In the genomic region with DNA sequence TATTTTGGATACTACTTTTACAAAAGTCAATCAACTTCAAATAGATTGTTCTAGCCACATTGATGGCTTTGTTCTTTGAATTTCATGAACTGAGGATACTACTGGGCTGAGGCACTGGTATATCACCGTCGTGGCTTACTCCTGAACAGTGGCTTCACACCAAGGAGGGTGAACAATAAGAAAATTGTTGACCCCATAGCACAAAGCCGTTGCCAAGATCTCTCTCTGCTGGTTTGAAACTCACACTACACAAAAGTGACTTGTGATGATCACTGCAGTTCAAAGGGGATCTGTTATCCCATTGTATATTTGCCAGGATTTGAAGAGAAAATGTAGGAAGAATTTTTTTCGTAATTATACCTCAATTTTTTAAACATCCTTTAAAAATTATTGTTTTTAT, we compare ENCODE assay signal across 24 cellular contexts.
DNase-seq lines count a peak whose midpoint lies in the region; ATAC-seq and TF ChIP-seq lines count a peak whose summit lies in the region.
"Had no signal": no experiment of that assay in that cellular context is flagged by ENCODE, and none has a peak within 500 bp of the region (broad histone marks: within the 10 kb centered on the region; RNA-seq: fewer than 3 reads in every experiment).

No MANE protein-coding gene starts in this region.

- TF ChIP-seq POLR2A in gastrocnemius medialis (IDR thresholded peaks at IDR 0.05), result no peak

- CTCF ChIA-PET in CD4-positive, alpha-beta memory T cell (lab: Charles Lee; ENCODE audit: partially characterized antibody), result no interaction called here

- no peaks in the 10 kb centered on the region for H3K9me3 Mint-ChIP-seq in CD4-positive, alpha-beta memory T cell
- H3K9me3 Mint-ChIP-seq: activated CD4-positive, alpha-beta T cell treated with anti-CD3 and anti-CD28 coated beads, Interleukin-2, amount 10 ng/mL, durations not matched to agents 7 days and 5 days; activated naive CD4-positive, alpha-beta T cell treated with anti-CD3 and anti-CD28 coated beads for 36 hours; stimulated activated naive CD8-positive, alpha-beta T cell treated with anti-CD3 and anti-CD28 coated beads, Interleukin-15, Interleukin-2, amounts not matched to agents 100 ng/mL and 50 ng/mL, for 24 hours; T-helper 2 cell treated with Interferon-gamma antibody and Interleukin-4, amounts not matched to agents 5 μg/mL and 100 μg/mL, for 36 hours had no signal

- H3K4me3 Mint-ChIP-seq in CD4-positive, alpha-beta memory T cell, result no peak overlapping the region
- H3K4me3 Mint-ChIP-seq: activated CD4-positive, alpha-beta T cell treated with anti-CD3 and anti-CD28 coated beads, Interleukin-2, amount 10 ng/mL, durations not matched to agents 7 days and 5 days; activated naive CD4-positive, alpha-beta T cell treated with anti-CD3 and anti-CD28 coated beads for 36 hours; stimulated activated naive CD8-positive, alpha-beta T cell treated with anti-CD3 and anti-CD28 coated beads, Interleukin-15, Interleukin-2, amounts not matched to agents 100 ng/mL and 50 ng/mL, for 24 hours; T-helper 2 cell treated with Interferon-gamma antibody and Interleukin-4, amounts not matched to agents 5 μg/mL and 100 μg/mL, for 36 hours had no signal

- H3K27ac Mint-ChIP-seq in CD4-positive, alpha-beta memory T cell, result no peak overlapping the region
- H3K27ac Mint-ChIP-seq: activated CD4-positive, alpha-beta T cell treated with anti-CD3 and anti-CD28 coated beads, Interleukin-2, amount 10 ng/mL, durations not matched to agents 7 days and 5 days; activated naive CD4-positive, alpha-beta T cell treated with anti-CD3 and anti-CD28 coated beads for 36 hours; stimulated activated naive CD8-positive, alpha-beta T cell treated with anti-CD3 and anti-CD28 coated beads, Interleukin-15, Interleukin-2, amounts not matched to agents 100 ng/mL and 50 ng/mL, for 24 hours; T-helper 2 cell treated with Interferon-gamma antibody and Interleukin-4, amounts not matched to agents 5 μg/mL and 100 μg/mL, for 36 hours had no signal

- in situ Hi-C loops in gastrocnemius medialis (cut with MboI; ENCODE audit: low sequenced_read_pairs in 4 of 4), result no loop called here

- POLR2A ChIA-PET in CD4-positive, alpha-beta memory T cell (lab: Charles Lee; ENCODE audit: partially characterized antibody), result no interaction called here

- H3K9me3 ChIP-seq in gastrocnemius medialis, result no peaks in the 10 kb centered on the region
- H3K9me3 ChIP-seq in CD4-positive, alpha-beta memory T cell (ENCODE audit: control insufficient read depth in 1 of 2, low read length in 2 of 2), result no peaks in the 10 kb centered on the region

- H3K4me1 Mint-ChIP-seq in CD4-positive, alpha-beta memory T cell, result peaks cover 2 to 10% (median 4%) of the 10 kb centered on the region in 4 donors

- no peak overlapping the region for H3K4me3 ChIP-seq in gastrocnemius medialis
- no peak overlapping the region for H3K4me3 ChIP-seq in CD4-positive, alpha-beta memory T cell (ENCODE audit: low read length in 2 of 2)

- no peak for ATAC-seq in gastrocnemius medialis
- no peak for ATAC-seq in GM18861 (IDR thresholded peaks at IDR 0.05; ENCODE audit: unreplicated experiment)
- ATAC-seq: sciatic nerve, SK-N-SH treated with all-trans-retinoic acid at 6 μM for 48 hours had no signal

- H3K27me3 ChIP-seq in gastrocnemius medialis, result no peaks in the 10 kb centered on the region
- H3K27me3 ChIP-seq in CD4-positive, alpha-beta memory T cell (ENCODE audit: insufficient read depth, low read length), result no peaks in the 10 kb centered on the region

- intact Hi-C loops in gastrocnemius medialis (cut with DNase I; ENCODE audit: low total_unique reads), result no loop called here
- intact Hi-C loops in CD4-positive, alpha-beta memory T cell (cut with micrococcal nuclease), result no loop called here

- peaks cover 60 to 62% of the 10 kb centered on the region in 2 donors for H3K4me1 ChIP-seq in gastrocnemius medialis
- peaks cover 10% of the 10 kb centered on the region for H3K4me1 ChIP-seq in CD4-positive, alpha-beta memory T cell (ENCODE audit: insufficient read depth, low read length)

- TF ChIP-seq CTCF in gastrocnemius medialis (IDR thresholded peaks at IDR 0.05 in 4 of 5, conservative IDR thresholded peaks at IDR 0.05 in 1 of 5), result no peak

- H3K36me3 ChIP-seq in gastrocnemius medialis, result peaks cover 0 to 10% of the 10 kb centered on the region in 2 donors
- H3K36me3 ChIP-seq in CD4-positive, alpha-beta memory T cell (ENCODE audit: insufficient read depth, low read length), result no peaks in the 10 kb centered on the region
- H3K36me3 ChIP-seq: WERI-Rb-1 had no signal

- H3K27me3 Mint-ChIP-seq in CD4-positive, alpha-beta memory T cell, result no peaks in the 10 kb centered on the region
- H3K27me3 Mint-ChIP-seq: activated CD4-positive, alpha-beta T cell treated with anti-CD3 and anti-CD28 coated beads, Interleukin-2, amount 10 ng/mL, durations not matched to agents 7 days and 5 days; stimulated activated naive CD8-positive, alpha-beta T cell treated with anti-CD3 and anti-CD28 coated beads, Interleukin-15, Interleukin-2, amounts not matched to agents 100 ng/mL and 50 ng/mL, for 24 hours had no signal

- peak overlapping the region in 3 of 4 donors; percentile 54 for H3K27ac ChIP-seq in gastrocnemius medialis
- H3K27ac ChIP-seq in CD4-positive, alpha-beta memory T cell (ENCODE audit: low read depth, low read length), result no peak overlapping the region
- H3K27ac ChIP-seq: RWPE1, WERI-Rb-1 had no signal

- peaks cover 5 to 10% of the 10 kb centered on the region in 2 donors for H3K36me3 Mint-ChIP-seq in CD4-positive, alpha-beta memory T cell

- DNase-seq in NCI-H82 (lab: John Stamatoyannopoulos, UW) (peak; percentile 28), NCI-H82 treated with DMSO at 0.1 percent for 48 hours (lab: John Stamatoyannopoulos, UW; ENCODE audit: unreplicated experiment) (no peak), OCI-M1 (lab: John Stamatoyannopoulos, UW) (peak; percentile 36), iPS-NIHi7 (ENCODE audit: extremely low spot score) (peak; percentile 16), gastrocnemius medialis (no peak)
- DNase-seq in CD4-positive, alpha-beta memory T cell, result no peak
- DNase-seq in activated CD8-positive, alpha-beta memory T cell treated with anti-CD3 and anti-CD28 coated beads for 24 hours, result no peak
- DNase-seq: 8988T; activated CD4-positive, alpha-beta T cell treated with anti-CD3 and anti-CD28 coated beads, Interleukin-2, amount 10 ng/mL, durations not matched to agents 7 days and 5 days; activated naive CD4-positive, alpha-beta T cell treated with anti-CD3 and anti-CD28 coated beads for 36 hours; cortex of kidney; DMS53; GDM1; NCI-H1048; NCI-H1694 treated with DMSO at 0.1 percent for 48 hours; NCI-H2171 treated with DMSO at 0.1 percent for 48 hours; NCI-H526; WERI-Rb-1 had no signal

Comparison
In these comparisons a context has a peak if more than half of its experiments do, and no peak if none do; other contexts are left out.
1. DNase-seq: peak in NCI-H82 (single experiment), OCI-M1 (single experiment) and iPS-NIHi7 (single experiment); none in NCI-H82 treated with DMSO at 0.1 percent for 48 hours (single experiment), gastrocnemius medialis (0 of 2), CD4-positive, alpha-beta memory T cell (0 of 5) and activated CD8-positive, alpha-beta memory T cell treated with anti-CD3 and anti-CD28 coated beads for 24 hours (single experiment).